ENCODE assay signal across 1 cellular context in the genomic region with DNA sequence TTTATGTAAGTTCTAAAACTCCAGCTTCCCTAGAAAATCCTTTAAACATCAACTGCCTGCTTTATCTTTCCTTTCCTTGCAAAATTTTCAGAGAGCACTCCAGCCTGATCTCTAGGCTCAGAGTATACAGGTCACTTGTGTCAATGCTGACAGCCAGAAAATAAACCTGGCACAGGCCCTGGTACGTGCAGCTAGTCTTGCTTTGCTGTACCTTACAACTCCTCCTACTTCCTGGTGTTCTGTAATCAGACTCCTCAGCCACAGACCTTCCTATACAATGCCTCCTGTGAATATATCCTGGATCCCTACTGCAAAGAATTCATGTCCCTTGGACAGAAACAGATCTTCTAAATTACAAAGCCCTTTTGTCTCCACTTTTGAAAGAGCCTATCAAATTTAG.
TF ChIP-seq lines count a peak whose summit lies in the region.

No MANE protein-coding gene starts in this region.

TF ChIP-seq in liver, 16 proteins besides CTCF, POLR2A, EP300 and RAD21 (continued from another document):
- no peak for TF ChIP-seq YY1 (IDR thresholded peaks at IDR 0.05)
